16 cellular contexts compared by ENCODE assay signal in the genomic region with DNA sequence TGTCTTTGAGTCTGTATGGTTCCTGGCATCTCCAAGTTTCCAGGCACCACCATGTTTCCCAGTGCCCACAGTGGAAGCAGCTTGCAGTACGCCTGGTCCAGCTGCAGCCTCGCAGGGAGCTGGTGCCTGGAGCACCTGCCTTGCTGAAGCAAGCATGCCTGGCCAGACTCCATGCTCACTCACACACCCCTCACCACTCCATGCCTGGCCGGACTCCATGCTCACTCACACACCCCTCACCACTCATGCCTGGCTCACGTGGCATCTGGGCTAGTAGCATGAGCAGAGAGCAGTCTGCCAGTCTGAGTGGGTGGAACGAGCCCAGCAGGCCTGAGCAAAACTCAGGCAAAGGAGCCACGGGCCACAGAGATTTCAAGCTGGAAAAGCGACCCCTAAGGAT.
"Had no signal": no experiment of that assay in that cellular context is flagged by ENCODE, and none has a peak within 500 bp of the region (broad histone marks: within the 10 kb centered on the region; RNA-seq: fewer than 3 reads in every experiment).

No MANE protein-coding gene starts in this region.

- H3K27ac ChIP-seq: ascending aorta, gastroesophageal sphincter, transverse colon, VCaP had no signal

- H3K4me3 ChIP-seq: ascending aorta, gastroesophageal sphincter, transverse colon had no signal

- H3K9me3 ChIP-seq: ascending aorta, gastroesophageal sphincter, transverse colon had no signal

- H3K36me3 ChIP-seq: ascending aorta, gastroesophageal sphincter, transverse colon had no signal

- DNase-seq: activated CD4-positive, alpha-beta T cell treated with anti-CD3 and anti-CD28 coated beads for 1 hour; activated CD4-positive, alpha-beta T cell treated with anti-CD3 and anti-CD28 coated beads, Interleukin-2, amount 50 U/mL, for 48 hours; activated naive CD4-positive, alpha-beta T cell treated with anti-CD3 and anti-CD28 coated beads, Interleukin-2, amount 10 ng/mL, durations not matched to agents 7 days and 5 days; activated T-cell treated with anti-CD3 and anti-CD28 coated beads, Interleukin-2, amount 50 U/mL, for 1 hour; left cardiac atrium; natural killer cell; stimulated activated CD4-positive, alpha-beta T cell treated with anti-CD3 and anti-CD28 coated beads, Interleukin-4, amount 100 ng/mL, for 4 hours; stimulated activated CD8-positive, alpha-beta memory T cell treated with anti-CD3 and anti-CD28 coated beads, Interleukin-4, amount 100 ng/mL, for 48 hours; stimulated activated naive CD4-positive, alpha-beta T cell treated with Interleukin-2 at 50 U/mL for 16 hours; substantia nigra; T-helper 1 cell; T1000; transverse colon had no signal

- H3K27me3 ChIP-seq: ascending aorta, transverse colon had no signal

- H3K4me1 ChIP-seq: ascending aorta, gastroesophageal sphincter had no signal

- ATAC-seq: gastroesophageal sphincter, left cardiac atrium, natural killer cell had no signal
